8 cellular contexts compared by ENCODE assay signal in the genomic region with DNA sequence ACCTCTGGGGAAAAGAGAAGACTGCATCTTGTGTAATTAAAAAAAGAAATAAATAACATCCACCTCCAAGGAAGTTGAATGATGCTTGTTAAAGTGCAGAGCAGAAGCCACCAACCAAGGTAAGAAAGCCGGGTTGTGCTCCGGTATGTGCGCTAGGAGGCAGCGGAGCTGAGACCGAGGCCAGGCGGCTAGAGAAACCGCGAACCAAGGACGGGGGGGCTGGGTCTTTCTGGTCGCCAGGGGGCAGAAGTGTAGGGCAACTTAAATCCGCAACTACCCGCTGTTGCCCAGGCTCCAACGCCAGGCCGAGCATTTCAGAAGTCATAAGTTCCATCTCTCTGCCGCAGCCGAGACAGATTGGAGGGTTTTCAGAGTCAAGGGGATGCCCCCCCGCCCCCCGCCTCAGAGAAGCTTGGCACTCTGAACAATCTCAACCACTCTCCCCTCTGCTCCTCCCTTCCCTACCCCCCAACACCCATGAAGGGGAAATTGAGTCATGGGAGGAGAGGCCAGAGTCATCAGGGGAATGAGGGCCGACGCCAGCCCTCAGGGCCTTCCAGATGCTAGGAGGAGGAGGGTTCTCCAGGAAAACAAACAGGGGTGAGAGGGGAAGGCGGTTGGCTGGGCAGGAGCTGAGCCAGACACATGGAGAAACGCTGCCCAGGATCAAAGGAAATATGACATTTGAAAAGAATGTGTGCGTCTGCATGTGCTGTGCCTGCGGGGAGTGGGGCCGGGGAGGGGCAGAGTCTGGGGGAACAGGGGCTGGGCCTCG. TPM values are rescaled to one million over a fixed set of nuclear protein-coding genes. Genes with fewer than 3 reads are reported as not detected.
DNase-seq lines count a peak whose midpoint lies in the region; ATAC-seq and TF ChIP-seq lines count a peak whose summit lies in the region.

No MANE protein-coding gene starts in this region.

- H3K36me3 ChIP-seq in DOHH2 (ENCODE audit: control insufficient read depth, low read length), result peaks cover 9% of the 10 kb centered on the region
- H3K36me3 ChIP-seq in colonic mucosa, result no peaks in the 10 kb centered on the region

- H3F3A ChIP-seq in DOHH2 (ENCODE audit: control insufficient read depth, insufficient read depth), result 0 out of 2 replicates have a peak, but pooled peaks cover 6% of the 10 kb centered on the region

- peaks cover 14% of the 10 kb centered on the region for H3K79me2 ChIP-seq in DOHH2 (ENCODE audit: control insufficient read depth, low read length)

- no peaks in the 10 kb centered on the region for H3K9me2 ChIP-seq in DOHH2 (replicated peaks; ENCODE audit: control insufficient read depth, low read length)

- H4K20me1 ChIP-seq in DOHH2 (ENCODE audit: control insufficient read depth, insufficient read depth, low read depth, low read length), result no peaks in the 10 kb centered on the region

- intact Hi-C loops in colonic mucosa (cut with DNase I), result loop anchor here (2.0 to 5.0 kb wide), 2 partner anchors 33 to 65 kb away; no protein-coding TSS in a partner anchor

- TF ChIP-seq CTCF in DOHH2 (IDR thresholded peaks at IDR 0.05; ENCODE audit: low read depth, low read length, poor library complexity, severe bottlenecking) (peak; percentile 96), colonic mucosa (IDR thresholded peaks at IDR 0.05) (peak; percentile 80)

- H3K27me3 ChIP-seq in DOHH2 (ENCODE audit: control insufficient read depth, low read length) (no peaks in the 10 kb centered on the region), colonic mucosa (no peaks in the 10 kb centered on the region), layer of hippocampus (ENCODE audit: control insufficient read depth, insufficient read depth, low read length) (no peaks in the 10 kb centered on the region)

- peak; percentile 35 for ATAC-seq in HG02763 (IDR thresholded peaks at IDR 0.05; ENCODE audit: unreplicated experiment)

- peaks cover 40% of the 10 kb centered on the region for H3K4me1 ChIP-seq in DOHH2 (ENCODE audit: control insufficient read depth, low read length)
- H3K4me1 ChIP-seq in colonic mucosa, result peaks cover 9% of the 10 kb centered on the region

- peak overlapping the region; percentile 90 for H3K27ac ChIP-seq in DOHH2 (ENCODE audit: low read depth, low read length)
- peak overlapping the region; percentile 72 for H3K27ac ChIP-seq in colonic mucosa
- peak overlapping the region; percentile 90 for H3K27ac ChIP-seq in layer of hippocampus (ENCODE audit: low read depth, low read length)

- H3K9me3 ChIP-seq in DOHH2 (ENCODE audit: control insufficient read depth, insufficient read depth, low read length) (no peaks in the 10 kb centered on the region), colonic mucosa (no peaks in the 10 kb centered on the region)

- peak overlapping the region; percentile 87 for H3K4me2 ChIP-seq in DOHH2 (ENCODE audit: low read length)

- DNase-seq in NCI-H2196 treated with DMSO at 0.1 percent for 48 hours (lab: John Stamatoyannopoulos, UW; ENCODE audit: unreplicated experiment), result peak; percentile 55
- peak; percentile 55 to 57 for DNase-seq in activated CD4-positive, alpha-beta T cell treated with anti-CD3 and anti-CD28 coated beads for 4 hours
- peak; percentile 85 for DNase-seq in colonic mucosa
- DNase-seq in stimulated activated CD4-positive, alpha-beta T cell treated with anti-CD3 and anti-CD28 coated beads, Interleukin-2, amount 100 ng/mL, for 4 hours (ENCODE audit: low read depth), result peak; percentile 50
- no peak for DNase-seq in NK-92 treated with Interleukin-12 subunit alpha and Interleukin-12 subunit beta, amount 100 ng/mL, for 24 hours (lab: John Stamatoyannopoulos, UW)

- H3K4me3 ChIP-seq in DOHH2 (ENCODE audit: low read length) (peak overlapping the region; percentile 88), colonic mucosa (peak overlapping the region; percentile 42)

- peak overlapping the region; percentile 32 to 89 for H3K9ac ChIP-seq in colonic mucosa (ENCODE audit: low read depth in 2 of 2, low read length in 2 of 2)

RNA-seq across cellular contexts. Expression of gene NFATC4, which starts 2.2 kb away (rescaled TPM):
- total RNA-seq in colonic mucosa, result 10 to 100 TPM; 11.2 to 24.0 TPM

RNA-seq across cellular contexts. Expression of gene RIPK3, which starts 26.0 kb away (rescaled TPM):
- total RNA-seq in colonic mucosa, result 10 to 100 TPM; 30.1 to 38.2 TPM

RNA-seq across cellular contexts. Expression of gene ADCY4, which starts 30.9 kb away (rescaled TPM):
- 10 to 100 TPM in 1 of 2 donors, 1 to 10 TPM in 1; 6.7 to 10.2 TPM for total RNA-seq in colonic mucosa

RNA-seq across cellular contexts. Expression of gene NYNRIN, which starts 33.0 kb away (rescaled TPM):
- 10 to 100 TPM; 13.0 to 26.7 TPM for total RNA-seq in colonic mucosa

RNA-seq across cellular contexts. Expression of gene LTB4R, which starts 54.5 kb away (rescaled TPM):
- total RNA-seq in colonic mucosa, result 1 to 10 TPM; 1.5 to 4.0 TPM
